8 cellular contexts compared by ENCODE assay signal in the genomic region with DNA sequence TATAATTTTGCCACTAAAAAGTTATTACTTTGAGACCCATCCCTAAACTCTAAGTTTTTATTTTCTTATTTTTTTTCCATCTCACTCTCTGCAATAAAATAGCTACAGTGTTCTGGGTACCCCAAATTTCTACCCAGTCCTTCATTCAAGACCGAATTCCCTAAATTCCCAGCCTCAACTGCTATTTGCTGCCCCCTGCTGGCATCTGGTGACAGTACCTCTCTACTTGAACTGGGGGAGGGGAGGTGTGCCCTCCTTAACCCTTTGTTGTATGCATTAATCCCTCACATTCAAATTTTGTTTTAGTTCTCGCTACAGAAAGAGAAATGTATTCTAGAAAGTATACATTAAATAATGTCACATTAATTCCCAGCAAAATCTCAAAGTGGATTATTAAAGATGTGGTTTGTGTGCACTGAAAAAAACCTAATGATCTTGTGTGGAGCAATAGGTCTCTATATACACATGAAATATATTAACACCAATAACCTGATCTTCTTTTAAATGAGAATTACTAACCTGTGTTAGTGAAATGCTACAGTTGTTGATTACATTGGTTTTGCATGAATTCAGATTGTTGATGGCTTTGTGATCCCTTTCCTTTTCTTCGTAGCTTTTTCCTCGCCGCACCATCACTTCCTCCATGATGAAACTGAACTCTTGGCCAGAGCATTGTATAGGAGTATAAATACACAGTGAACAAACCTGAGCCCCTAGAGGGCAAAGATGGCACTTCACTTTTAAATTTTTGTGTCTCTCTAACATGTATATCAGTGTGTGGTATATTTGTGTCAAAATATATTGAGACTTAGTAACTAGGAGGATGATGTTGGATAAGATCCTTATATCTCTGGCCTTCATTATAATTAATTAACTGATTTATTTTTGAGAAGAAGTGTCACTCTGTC.
DNase-seq lines count a peak whose midpoint lies in the region; ATAC-seq and TF ChIP-seq lines count a peak whose summit lies in the region.

No MANE protein-coding gene starts in this region.

- H3K36me3 Mint-ChIP-seq in CD4-positive, alpha-beta T cell (ENCODE audit: low read depth), result no peaks in the 10 kb centered on the region

- no peaks in the 10 kb centered on the region for H3K36me3 ChIP-seq in OCI-LY3 (replicated peaks; ENCODE audit: low read depth, low read length)

- no peak overlapping the region for H3K27ac Mint-ChIP-seq in CD4-positive, alpha-beta T cell

- peak; percentile 57 for ATAC-seq in HG02981 (IDR thresholded peaks at IDR 0.05; ENCODE audit: unreplicated experiment)
- no peak for ATAC-seq in CD4-positive, alpha-beta T cell (ENCODE audit: poor library complexity)

- no peak overlapping the region for H3K4me3 ChIP-seq in OCI-LY3 (ENCODE audit: low read length)

- CTCF ChIA-PET in GM10248 (lab: Yijun Ruan, JAX), result interaction anchor here (0.8 to 6.7 kb wide), 10 partner anchors 9 to 1003 kb away, joined by 3 to 50 read pairs (median 4); partner anchors contain the start of gene BDNF
- CTCF ChIA-PET in CD4-positive, alpha-beta T cell (lab: Charles Lee), result no interaction called here

- peaks cover 6% of the 10 kb centered on the region for H3K9me3 Mint-ChIP-seq in CD4-positive, alpha-beta T cell

- no peak overlapping the region for H3K9ac ChIP-seq in OCI-LY3 (ENCODE audit: low read length)

- no peaks in the 10 kb centered on the region for H3K9me3 ChIP-seq in OCI-LY3 (ENCODE audit: insufficient read depth, low read length)
- H3K9me3 ChIP-seq in CD4-positive, alpha-beta T cell (ENCODE audit: control insufficient read depth, low read length), result no peaks in the 10 kb centered on the region

- H3K4me3 Mint-ChIP-seq in CD4-positive, alpha-beta T cell, result no peak overlapping the region

- H3K4me1 Mint-ChIP-seq in CD4-positive, alpha-beta T cell (ENCODE audit: low read depth), result no peaks in the 10 kb centered on the region

- peak; percentile 55 for DNase-seq in AG08395 (ENCODE audit: low spot score)
- DNase-seq in GM10248 (ENCODE audit: extremely low spot score), result peak; percentile 20
- DNase-seq in dedifferentiated amniotic fluid mesenchymal stem cell (ENCODE audit: extremely low spot score), result peak; percentile 40
- peak; percentile 69 for DNase-seq in medulla oblongata (ENCODE audit: extremely low spot score)
- no peak for DNase-seq in CD4-positive, alpha-beta T cell
- no peak for DNase-seq in OCI-M2 (lab: John Stamatoyannopoulos, UW; ENCODE audit: unreplicated experiment)

- TF ChIP-seq CTCF in GM10248 (IDR thresholded peaks at IDR 0.05; ENCODE audit: control extremely low read depth, extremely low read depth, low read depth, missing control alignments) (peak; percentile 75), OCI-LY3 (IDR thresholded peaks at IDR 0.05; ENCODE audit: low read depth, low read length) (peak; percentile 87)
- no peak for TF ChIP-seq CTCF in CD4-positive, alpha-beta T cell (IDR thresholded peaks at IDR 0.05)

- no peak overlapping the region for H3K27ac ChIP-seq in OCI-LY3 (ENCODE audit: low read length)
- no peak overlapping the region for H3K27ac ChIP-seq in CD4-positive, alpha-beta T cell (ENCODE audit: low read depth, low read length)

- peaks cover 14% of the 10 kb centered on the region for H3K4me1 ChIP-seq in OCI-LY3 (ENCODE audit: low read length)

- no peaks in the 10 kb centered on the region for H4K20me1 ChIP-seq in OCI-LY3 (ENCODE audit: insufficient read depth, low read length)

- no peaks in the 10 kb centered on the region for H3K79me2 ChIP-seq in OCI-LY3 (ENCODE audit: low read length)

- no peak overlapping the region for H2AFZ ChIP-seq in OCI-LY3 (ENCODE audit: low read depth, low read length)

- POLR2A ChIA-PET in GM10248 (lab: Yijun Ruan, JAX), result no interaction called here
- POLR2A ChIA-PET in CD4-positive, alpha-beta T cell (lab: Charles Lee), result no interaction called here

- no peaks in the 10 kb centered on the region for H3K27me3 Mint-ChIP-seq in CD4-positive, alpha-beta T cell

- intact Hi-C loops in CD4-positive, alpha-beta T cell (cut with DNase I, micrococcal nuclease), result no loop called here

- H3K4me2 ChIP-seq in OCI-LY3 (ENCODE audit: low read length), result no peak overlapping the region

- H3K27me3 ChIP-seq in OCI-LY3 (ENCODE audit: low read depth, low read length), result no peaks in the 10 kb centered on the region
- no peaks in the 10 kb centered on the region for H3K27me3 ChIP-seq in CD4-positive, alpha-beta T cell (ENCODE audit: control insufficient read depth, insufficient read depth, low read length)

Comparison
In these comparisons a context has a peak if more than half of its experiments do, and no peak if none do; other contexts are left out.
1. DNase-seq: peak in AG08395 (single experiment), GM10248 (single experiment), dedifferentiated amniotic fluid mesenchymal stem cell (single experiment) and medulla oblongata (single experiment); none in CD4-positive, alpha-beta T cell (0 of 10) and OCI-M2 (single experiment).